ENCODE assay signal across 18 cellular contexts in the genomic region with DNA sequence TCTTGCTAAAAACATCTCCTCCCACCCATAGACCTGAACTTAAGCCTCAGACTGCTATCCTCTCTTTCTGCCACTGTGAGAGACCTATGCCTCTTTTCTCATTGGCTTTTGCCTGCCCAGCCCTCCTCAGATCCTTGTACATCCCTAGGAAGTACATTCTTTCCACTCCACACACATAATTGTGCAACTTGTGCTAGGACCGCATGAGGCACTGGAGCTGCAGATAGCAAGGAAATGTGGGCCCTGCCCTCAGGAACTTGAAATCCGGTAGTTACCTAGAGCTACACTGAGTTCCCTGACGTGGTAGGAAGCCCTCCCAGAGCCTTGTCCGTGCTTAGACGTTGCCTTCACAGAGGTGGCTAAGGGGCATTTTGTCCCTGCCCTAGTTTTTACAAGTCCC. TPM values are rescaled to one million over a fixed set of nuclear protein-coding genes. Genes with fewer than 3 reads are reported as not detected.
DNase-seq lines count a peak whose midpoint lies in the region; TF ChIP-seq lines count a peak whose summit lies in the region.
"Had no signal": no experiment of that assay in that cellular context is flagged by ENCODE, and none has a peak within 500 bp of the region (broad histone marks: within the 10 kb centered on the region; RNA-seq: fewer than 3 reads in every experiment).

No MANE protein-coding gene starts in this region.

- H4K91ac ChIP-seq in neuronal stem cell (ENCODE audit: low read depth, low read length, poor library complexity) = no peak overlapping the region

- peaks cover 2% of the 10 kb centered on the region for H3K79me1 ChIP-seq in neuronal stem cell (ENCODE audit: low read depth, low read length)

- H2AFZ ChIP-seq in neuronal stem cell (ENCODE audit: low read length) = no peak overlapping the region

- H3K18ac ChIP-seq in neuronal stem cell (ENCODE audit: low read length) = peak overlapping the region; percentile 49

- H2BK12ac ChIP-seq in neuronal stem cell (ENCODE audit: low read length) = no peak overlapping the region

- TF ChIP-seq POLR2A in vagina (IDR thresholded peaks at IDR 0.05) = no peak

- H2BK120ac ChIP-seq in neuronal stem cell (ENCODE audit: low read depth, low read length) = no peak overlapping the region

- intact Hi-C loops in vagina (cut with DNase I) = no loop called here
- intact Hi-C loops in colonic mucosa (cut with DNase I) = no loop called here

- WGBS in neuronal stem cell (ENCODE audit: extremely low coverage in 2 of 2, insufficient read length in 2 of 2, insufficient replicate concordance in 1 of 2), 2 donors = no CpG with 5 or more reads among the region's 5 CpGs

- DNase-seq in BJ (ENCODE audit: low read depth) (no peak), adipocyte (ENCODE audit: low read depth) (peak; percentile 30), fibroblast of villous mesenchyme (ENCODE audit: low read depth) (peak; percentile 64), neuronal stem cell (ENCODE audit: low spot score) (no peak), vagina (ENCODE audit: extremely low spot score in 2 of 2) (no peak), COLO668 (lab: John Stamatoyannopoulos, UW; ENCODE audit: unreplicated experiment) (no peak), colonic mucosa (no peak)
- DNase-seq: AML-193; CD8-positive, alpha-beta memory T cell; Kasumi-1; NCI-H1694; NCI-H2081; NCI-H2171 treated with DMSO at 0.1 percent for 48 hours; NCI-H524 treated with DMSO at 0.1 percent for 48 hours; NCI-H82 had no signal

- no peak overlapping the region for H2BK5ac ChIP-seq in neuronal stem cell (ENCODE audit: low read length)

- H3K27ac ChIP-seq in neuronal stem cell (replicated peaks; ENCODE audit: low read length) = no peak overlapping the region
- no peak overlapping the region for H3K27ac ChIP-seq in vagina
- H3K27ac ChIP-seq in colonic mucosa = no peak overlapping the region
- H3K27ac ChIP-seq: C4-2B, SJSA1 had no signal

- peak; percentile 19; the same call in 1 of the 2 replicates for TF ChIP-seq CTCF in BJ (IDR thresholded peaks at IDR 0.05; ENCODE audit: insufficient read depth, low read depth, low read length)
- no peak for TF ChIP-seq CTCF in fibroblast of villous mesenchyme (IDR thresholded peaks at IDR 0.05; ENCODE audit: insufficient read depth, low read depth, low read length)
- no peak for TF ChIP-seq CTCF in vagina (IDR thresholded peaks at IDR 0.05)
- TF ChIP-seq CTCF in colonic mucosa (IDR thresholded peaks at IDR 0.05) = no peak

- H3K4me3 ChIP-seq in BJ (ENCODE audit: low read depth, low read length) (no peak overlapping the region), adipocyte (ENCODE audit: low read length) (no peak overlapping the region), fibroblast of villous mesenchyme (ENCODE audit: low read depth, low read length) (no peak overlapping the region), neuronal stem cell (ENCODE audit: low read length in 2 of 2) (no peak overlapping the region), vagina (no peak overlapping the region), colonic mucosa (no peak overlapping the region)
- H3K4me3 ChIP-seq: SJSA1 had no signal

- no peaks in the 10 kb centered on the region for H3K9me3 ChIP-seq in adipocyte (ENCODE audit: control insufficient read depth, low read length)
- H3K9me3 ChIP-seq in neuronal stem cell (replicated peaks in 1 of 2; ENCODE audit: control insufficient read depth in 2 of 2, insufficient read depth in 1 of 2, low read depth in 1 of 2, low read length in 2 of 2) = no peaks in the 10 kb centered on the region
- no peaks in the 10 kb centered on the region for H3K9me3 ChIP-seq in vagina
- H3K9me3 ChIP-seq in colonic mucosa = no peaks in the 10 kb centered on the region
- H3K9me3 ChIP-seq: SJSA1 had no signal

- no peak overlapping the region for H2AK5ac ChIP-seq in neuronal stem cell (ENCODE audit: low read depth, low read length)

- no peak overlapping the region for H2BK15ac ChIP-seq in neuronal stem cell (ENCODE audit: low read length)

- no peak overlapping the region for H3K23ac ChIP-seq in neuronal stem cell (ENCODE audit: low read depth, low read length, poor library complexity)

- CTCF ChIA-PET in BJ (lab: Yijun Ruan, JAX) = interaction anchor here (1.0 to 1.9 kb wide), 6 partner anchors 13 to 40 kb away, joined by 3 to 9 read pairs (median 5); no protein-coding TSS in a partner anchor

- POLR2A ChIA-PET in BJ (lab: Charles Lee) = no interaction called here

- no peak overlapping the region for H4K8ac ChIP-seq in neuronal stem cell (ENCODE audit: low read depth, low read length)

- H3K27me3 ChIP-seq in BJ (ENCODE audit: control insufficient read depth, insufficient read depth, low read length) (no peaks in the 10 kb centered on the region), adipocyte (replicated peaks; ENCODE audit: control insufficient read depth, insufficient read depth, low read length) (peaks cover 28% of the 10 kb centered on the region), neuronal stem cell (ENCODE audit: control insufficient read depth in 3 of 3, insufficient read depth in 3 of 3, low read depth in 1 of 3, low read length in 3 of 3) (peaks cover 0 to 12% (median 0%) of the 10 kb centered on the region in 3 experiments), vagina (no peaks in the 10 kb centered on the region), colonic mucosa (no peaks in the 10 kb centered on the region)

- no peak overlapping the region for H3K4me2 ChIP-seq in neuronal stem cell (ENCODE audit: insufficient read depth, low read length, poor library complexity, severe bottlenecking)

- H3K36me3 ChIP-seq in BJ (ENCODE audit: control insufficient read depth, insufficient read depth, low read length) (no peaks in the 10 kb centered on the region; the same call in 1 of the 2 replicates), adipocyte (ENCODE audit: control insufficient read depth, insufficient read depth, low read length, severe bottlenecking) (no peaks in the 10 kb centered on the region), neuronal stem cell (replicated peaks in 1 of 2; ENCODE audit: control insufficient read depth in 2 of 2, insufficient read depth in 2 of 2, low read length in 2 of 2) (no peaks in the 10 kb centered on the region), vagina (no peaks in the 10 kb centered on the region), colonic mucosa (no peaks in the 10 kb centered on the region)
- H3K36me3 ChIP-seq: SJSA1 had no signal

- H3K4ac ChIP-seq in neuronal stem cell (ENCODE audit: low read length) = no peak overlapping the region

- no peak overlapping the region for H3K14ac ChIP-seq in neuronal stem cell (ENCODE audit: low read length)

- H3K4me1 ChIP-seq in adipocyte (ENCODE audit: control insufficient read depth, insufficient read depth, low read length) (no peaks in the 10 kb centered on the region), neuronal stem cell (ENCODE audit: control insufficient read depth in 2 of 2, insufficient read depth in 1 of 2, low read depth in 1 of 2, low read length in 2 of 2) (no peaks in the 10 kb centered on the region), vagina (no peaks in the 10 kb centered on the region), colonic mucosa (no peaks in the 10 kb centered on the region)
- H3K4me1 ChIP-seq: SJSA1 had no signal

- H3K9ac ChIP-seq in adipocyte (ENCODE audit: low read length) (no peak overlapping the region), neuronal stem cell (ENCODE audit: low read depth, low read length, poor library complexity) (no peak overlapping the region), colonic mucosa (ENCODE audit: low read depth in 2 of 2, low read length in 2 of 2) (no peak overlapping the region)

RNA-seq across cellular contexts. Expression of gene NTF3, which starts 41.2 kb away (rescaled TPM):
- polyA plus RNA-seq in BJ (2011; rRNA removed) = 11.4 and 12.5 TPM in 2 replicates
- 11.6 and 12.2 TPM in 2 replicates for polyA minus RNA-seq in BJ (2011; rRNA and poly(A)+ RNA removed)
- total RNA-seq in fibroblast of villous mesenchyme (2.2 and 7.4 TPM in 2 replicates), vagina (1.7 TPM), colonic mucosa (under 1 TPM; 0.37 to 0.49 TPM)
- 6.3 TPM for polyA plus RNA-seq in neuronal stem cell (2013, experiment 1 of 2)
- polyA plus RNA-seq in neuronal stem cell (2013, experiment 2 of 2) = 5.6 TPM
- total RNA-seq: CD8-positive, alpha-beta memory T cell; MCF 10A had no signal
- polyA plus RNA-seq: CD8-positive, alpha-beta memory T cell had no signal

Comparison
In these comparisons a context has a peak if more than half of its experiments do, and no peak if none do; other contexts are left out.
1. DNase-seq: peak in adipocyte (single experiment) and fibroblast of villous mesenchyme (single experiment); none in BJ (single experiment), neuronal stem cell (single experiment), vagina (0 of 2), COLO668 (single experiment) and colonic mucosa (single experiment).